Comparison of ENCODE assay signal across 15 cellular contexts in genomic region chr9:107485451-107486043, GRCh38. TPM values are rescaled to one million over a fixed set of nuclear protein-coding genes. Genes with fewer than 3 reads are reported as not detected.
DNase-seq lines count a peak whose midpoint lies in the region; ATAC-seq and TF ChIP-seq lines count a peak whose summit lies in the region.
"Had no signal": no experiment of that assay in that cellular context is flagged by ENCODE, and none has a peak within 500 bp of the region (broad histone marks: within the 10 kb centered on the region; RNA-seq: fewer than 3 reads in every experiment).

No MANE protein-coding gene starts in this region.

- H3K27ac ChIP-seq in left ventricle myocardium inferior (replicated peaks) (peak overlapping the region; percentile 98), prostate gland (peak overlapping the region; percentile 42 to 54), upper lobe of right lung (peak overlapping the region; percentile 59)
- H3K27ac ChIP-seq: brain microvascular endothelial cell had no signal

- intact Hi-C loops in left ventricle myocardium inferior (cut with micrococcal nuclease) (loop anchor here (5.0 kb wide), 1 partner anchor 152 kb away; no protein-coding TSS in a partner anchor), left ventricle myocardium superior (cut with micrococcal nuclease) (loop anchor here (5.0 kb wide), 1 partner anchor 1272 kb away; no protein-coding TSS in a partner anchor), prostate gland (cut with DNase I) (loop anchor here (2.0 to 10.0 kb wide), 6 partner anchors 267 to 1277 kb away; no protein-coding TSS in a partner anchor), upper lobe of right lung (cut with DNase I) (loop anchor here (5.0 kb wide), 1 partner anchor 92 kb away; no protein-coding TSS in a partner anchor)

- no peak for TF ChIP-seq CTCF in left ventricle myocardium inferior (IDR thresholded peaks at IDR 0.05; ENCODE audit: borderline replicate concordance)
- no peak for TF ChIP-seq CTCF in fibroblast of pulmonary artery (IDR thresholded peaks at IDR 0.05; ENCODE audit: low read length, missing control alignments)
- TF ChIP-seq CTCF in prostate gland (IDR thresholded peaks at IDR 0.05) = no peak
- no peak for TF ChIP-seq CTCF in upper lobe of right lung (IDR thresholded peaks at IDR 0.05)

- ATAC-seq in left ventricle myocardium superior (no peak), upper lobe of right lung (no peak), HG03159 (IDR thresholded peaks at IDR 0.05; ENCODE audit: unreplicated experiment) (no peak)
- ATAC-seq: HCT116 had no signal

- H3K4me1 ChIP-seq in left ventricle myocardium inferior = peaks cover 54% of the 10 kb centered on the region
- H3K4me1 ChIP-seq in prostate gland (replicated peaks) = peaks cover 4% of the 10 kb centered on the region
- H3K4me1 ChIP-seq in upper lobe of right lung = peaks cover 6% of the 10 kb centered on the region

- WGBS in prostate gland = 79% methylated on average over 15 of the region's 15 CpGs

- DNase-seq in left ventricle myocardium inferior = no peak
- DNase-seq in left ventricle myocardium superior = no peak
- no peak for DNase-seq in fibroblast of pulmonary artery (ENCODE audit: low read depth)
- DNase-seq in prostate gland (ENCODE audit: low spot score) = no peak
- DNase-seq in upper lobe of right lung = no peak
- DNase-seq in kidney tubule cell (ENCODE audit: low spot score) = no peak
- no peak for DNase-seq in superior temporal gyrus (ENCODE audit: extremely low spot score)
- DNase-seq: ACHN; activated CD8-positive, alpha-beta memory T cell treated with anti-CD3 and anti-CD28 coated beads for 24 hours; activated gamma-delta T cell; brain microvascular endothelial cell; NCI-H187; NK-92 treated with Interleukin-12 subunit alpha and Interleukin-12 subunit beta, amount 100 ng/mL, for 24 hours had no signal

- H3K36me3 ChIP-seq in left ventricle myocardium inferior = peaks cover 21% of the 10 kb centered on the region
- no peaks in the 10 kb centered on the region for H3K36me3 ChIP-seq in prostate gland
- H3K36me3 ChIP-seq in upper lobe of right lung = peaks cover 17% of the 10 kb centered on the region
- H3K36me3 ChIP-seq: brain microvascular endothelial cell had no signal

- no peak for TF ChIP-seq POLR2A in prostate gland (IDR thresholded peaks at IDR 0.05)

- H3K4me3 ChIP-seq in left ventricle myocardium inferior (peak overlapping the region; percentile 77), fibroblast of pulmonary artery (replicated peaks; ENCODE audit: low read depth, low read length) (peak overlapping the region; percentile 25), prostate gland (peak overlapping the region in 1 of 2 donors; percentile 95), upper lobe of right lung (peak overlapping the region; percentile 77)

- no peaks in the 10 kb centered on the region for H3K27me3 ChIP-seq in left ventricle myocardium inferior (ENCODE audit: low read depth)
- H3K27me3 ChIP-seq in prostate gland (replicated peaks; ENCODE audit: insufficient read depth) = no peaks in the 10 kb centered on the region
- H3K27me3 ChIP-seq in upper lobe of right lung = peaks cover 3% of the 10 kb centered on the region

- H3K9me3 ChIP-seq in left ventricle myocardium inferior (replicated peaks) (no peaks in the 10 kb centered on the region), prostate gland (no peaks in the 10 kb centered on the region), upper lobe of right lung (no peaks in the 10 kb centered on the region)

RNA-seq across cellular contexts. Expression of gene KLF4, which starts 4.0 kb away (rescaled TPM):
- 28.0 TPM for total RNA-seq in left ventricle myocardium inferior
- 30.5 TPM for total RNA-seq in left ventricle myocardium superior
- total RNA-seq in prostate gland = 10 to 100 TPM; 41.4 to 50.0 TPM
- 143 TPM for total RNA-seq in upper lobe of right lung

Comparison
In these comparisons a context has a peak if more than half of its experiments do, and no peak if none do; other contexts are left out.
1. H3K27ac ChIP-seq: peak in every context shown above with its lines; median percentile 98 in left ventricle myocardium inferior; 59 in upper lobe of right lung; 48 in prostate gland.